ENCODE assay signal across 1 cellular context in the genomic region with DNA sequence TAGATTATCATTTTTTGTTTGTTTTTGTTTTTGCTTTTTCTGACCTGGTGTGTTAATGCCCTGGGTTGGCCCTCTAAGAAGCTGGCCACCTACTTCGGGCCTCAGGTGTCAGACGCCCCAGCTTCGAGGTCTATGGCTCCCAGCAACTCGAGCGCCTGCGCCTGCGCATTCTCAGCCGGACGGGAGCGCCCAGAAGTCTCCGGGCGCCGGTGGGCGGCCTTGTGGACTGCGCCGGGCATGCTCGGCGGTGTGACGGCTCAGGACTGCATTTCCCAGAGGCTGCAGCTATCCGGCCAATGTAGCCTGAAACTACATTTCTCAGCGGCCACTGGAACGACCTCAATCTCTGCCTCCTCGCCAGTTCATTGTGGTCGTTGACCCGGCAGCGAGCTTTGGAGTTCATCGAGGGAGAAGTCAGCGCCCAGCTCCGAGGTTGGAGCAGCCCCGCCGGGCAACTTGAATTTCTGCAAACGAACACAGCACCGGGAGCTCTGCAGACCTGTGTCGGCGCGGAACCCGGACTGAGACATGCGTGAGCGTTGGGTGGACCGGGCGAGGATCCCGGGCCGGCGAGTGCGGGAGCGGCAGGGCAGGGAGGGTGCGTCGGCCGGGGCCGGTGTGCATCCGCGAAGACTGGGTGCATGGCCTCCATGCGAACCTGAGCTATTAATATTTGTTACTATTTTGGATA.
A peak's percentile ranks its signal among the peaks of the same experiment; 100 is the strongest.
TF ChIP-seq lines count a peak whose summit lies in the region.

A gene (plus strand): TSS at position 219 of the 691 bp plus-strand sequence. CDS start 3,045 bp downstream, outside the sequence.

TF ChIP-seq in HepG2, 621 proteins besides CTCF, POLR2A, EP300 and RAD21 (continued from another document and continues in another):
- TF ChIP-seq, protein P1, sequence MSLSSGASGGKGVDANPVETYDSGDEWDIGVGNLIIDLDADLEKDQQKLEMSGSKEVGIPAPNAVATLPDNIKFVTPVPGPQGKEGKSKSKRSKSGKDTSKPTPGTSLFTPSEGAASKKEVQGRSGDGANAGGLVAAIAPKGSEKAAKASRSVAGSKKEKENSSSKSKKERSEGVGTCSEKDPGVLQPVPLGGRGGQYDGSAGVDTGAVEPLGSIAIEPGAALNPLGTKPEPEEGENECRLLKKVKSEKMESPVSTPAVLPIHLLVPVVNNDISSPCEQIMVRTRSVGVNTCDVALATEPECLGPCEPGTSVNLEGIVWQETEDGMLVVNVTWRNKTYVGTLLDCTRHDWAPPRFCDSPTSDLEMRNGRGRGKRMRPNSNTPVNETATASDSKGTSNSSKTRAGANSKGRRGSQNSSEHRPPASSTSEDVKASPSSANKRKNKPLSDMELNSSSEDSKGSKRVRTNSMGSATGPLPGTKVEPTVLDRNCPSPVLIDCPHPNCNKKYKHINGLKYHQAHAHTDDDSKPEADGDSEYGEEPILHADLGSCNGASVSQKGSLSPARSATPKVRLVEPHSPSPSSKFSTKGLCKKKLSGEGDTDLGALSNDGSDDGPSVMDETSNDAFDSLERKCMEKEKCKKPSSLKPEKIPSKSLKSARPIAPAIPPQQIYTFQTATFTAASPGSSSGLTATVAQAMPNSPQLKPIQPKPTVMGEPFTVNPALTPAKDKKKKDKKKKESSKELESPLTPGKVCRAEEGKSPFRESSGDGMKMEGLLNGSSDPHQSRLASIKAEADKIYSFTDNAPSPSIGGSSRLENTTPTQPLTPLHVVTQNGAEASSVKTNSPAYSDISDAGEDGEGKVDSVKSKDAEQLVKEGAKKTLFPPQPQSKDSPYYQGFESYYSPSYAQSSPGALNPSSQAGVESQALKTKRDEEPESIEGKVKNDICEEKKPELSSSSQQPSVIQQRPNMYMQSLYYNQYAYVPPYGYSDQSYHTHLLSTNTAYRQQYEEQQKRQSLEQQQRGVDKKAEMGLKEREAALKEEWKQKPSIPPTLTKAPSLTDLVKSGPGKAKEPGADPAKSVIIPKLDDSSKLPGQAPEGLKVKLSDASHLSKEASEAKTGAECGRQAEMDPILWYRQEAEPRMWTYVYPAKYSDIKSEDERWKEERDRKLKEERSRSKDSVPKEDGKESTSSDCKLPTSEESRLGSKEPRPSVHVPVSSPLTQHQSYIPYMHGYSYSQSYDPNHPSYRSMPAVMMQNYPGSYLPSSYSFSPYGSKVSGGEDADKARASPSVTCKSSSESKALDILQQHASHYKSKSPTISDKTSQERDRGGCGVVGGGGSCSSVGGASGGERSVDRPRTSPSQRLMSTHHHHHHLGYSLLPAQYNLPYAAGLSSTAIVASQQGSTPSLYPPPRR (CRISPR knock-in tag; IDR thresholded peaks at IDR 0.05; ENCODE audit: borderline replicate concordance) = peak; percentile 31; the same call in 1 of the 2 replicates
- TF ChIP-seq, protein P2, sequence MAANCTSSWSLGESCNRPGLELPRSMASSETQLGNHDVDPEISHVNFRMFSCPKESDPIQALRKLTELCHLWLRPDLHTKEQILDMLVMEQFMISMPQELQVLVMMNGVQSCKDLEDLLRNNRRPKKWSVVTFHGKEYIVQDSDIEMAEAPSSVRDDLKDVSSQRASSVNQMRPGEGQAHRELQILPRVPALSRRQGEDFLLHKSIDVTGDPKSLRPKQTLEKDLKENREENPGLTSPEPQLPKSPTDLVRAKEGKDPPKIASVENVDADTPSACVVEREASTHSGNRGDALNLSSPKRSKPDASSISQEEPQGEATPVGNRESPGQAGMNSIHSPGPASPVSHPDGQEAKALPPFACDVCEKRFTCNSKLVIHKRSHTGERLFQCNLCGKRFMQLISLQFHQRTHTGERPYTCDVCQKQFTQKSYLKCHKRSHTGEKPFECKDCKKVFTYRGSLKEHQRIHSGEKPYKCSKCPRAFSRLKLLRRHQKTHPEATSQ (CRISPR knock-in tag; IDR thresholded peaks at IDR 0.05; ENCODE audit: borderline replicate concordance) = no peak
- TF ChIP-seq, protein P3, sequence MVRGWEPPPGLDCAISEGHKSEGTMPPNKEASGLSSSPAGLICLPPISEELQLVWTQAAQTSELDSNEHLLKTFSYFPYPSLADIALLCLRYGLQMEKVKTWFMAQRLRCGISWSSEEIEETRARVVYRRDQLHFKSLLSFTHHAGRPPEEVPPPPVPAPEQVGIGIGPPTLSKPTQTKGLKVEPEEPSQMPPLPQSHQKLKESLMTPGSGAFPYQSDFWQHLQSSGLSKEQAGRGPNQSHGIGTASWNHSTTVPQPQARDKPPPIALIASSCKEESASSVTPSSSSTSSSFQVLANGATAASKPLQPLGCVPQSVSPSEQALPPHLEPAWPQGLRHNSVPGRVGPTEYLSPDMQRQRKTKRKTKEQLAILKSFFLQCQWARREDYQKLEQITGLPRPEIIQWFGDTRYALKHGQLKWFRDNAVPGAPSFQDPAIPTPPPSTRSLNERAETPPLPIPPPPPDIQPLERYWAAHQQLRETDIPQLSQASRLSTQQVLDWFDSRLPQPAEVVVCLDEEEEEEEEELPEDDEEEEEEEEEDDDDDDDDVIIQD (CRISPR knock-in tag; IDR thresholded peaks at IDR 0.05; ENCODE audit: low read depth) = peak; percentile 43; the same call in 1 of the 2 replicates
- TF ChIP-seq, protein P4, sequence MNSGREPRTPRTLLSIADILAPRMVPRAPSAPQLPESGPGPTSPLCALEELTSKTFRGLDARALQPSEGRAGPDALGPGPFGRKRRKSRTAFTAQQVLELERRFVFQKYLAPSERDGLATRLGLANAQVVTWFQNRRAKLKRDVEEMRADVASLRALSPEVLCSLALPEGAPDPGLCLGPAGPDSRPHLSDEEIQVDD (CRISPR knock-in tag; IDR thresholded peaks at IDR 0.05; ENCODE audit: borderline replicate concordance) = no peak
- TF ChIP-seq ZNF788 (CRISPR knock-in tag; IDR thresholded peaks at IDR 0.05; ENCODE audit: borderline replicate concordance) (peak; percentile 60; the same call in 1 of the 2 replicates), ZSCAN31 (CRISPR knock-in tag; IDR thresholded peaks at IDR 0.05; ENCODE audit: low read depth) (peak; percentile 68; the same call in 1 of the 2 replicates), GATAD1 (CRISPR knock-in tag; IDR thresholded peaks at IDR 0.05) (peak; percentile 71), HIVEP1 (CRISPR knock-in tag; IDR thresholded peaks at IDR 0.05) (peak; percentile 69; the same call in 1 of the 2 replicates), CEBPB (IDR thresholded peaks at IDR 0.05; ENCODE audit: borderline replicate concordance, low read depth, low read length) (no peak), MYNN (CRISPR knock-in tag; IDR thresholded peaks at IDR 0.05; ENCODE audit: low read depth) (peak; percentile 38; the same call in 1 of the 2 replicates), ZFP36L2 (CRISPR knock-in tag; IDR thresholded peaks at IDR 0.05) (no peak), KDM5A (IDR thresholded peaks at IDR 0.05; ENCODE audit: borderline replicate concordance, low read length) (no peak), MAFF (IDR thresholded peaks at IDR 0.05; ENCODE audit: low read depth, low read length) (no peak), KAT2B (IDR thresholded peaks at IDR 0.05; ENCODE audit: borderline replicate concordance, low read depth, low read length) (no peak), TGIF2 (CRISPR knock-in tag; IDR thresholded peaks at IDR 0.05) (0 out of 2 replicates have a peak, but pooled peaks have one; percentile 31), ZNF83 (CRISPR knock-in tag; IDR thresholded peaks at IDR 0.05; ENCODE audit: borderline replicate concordance) (no peak), ZNF20 (CRISPR knock-in tag; IDR thresholded peaks at IDR 0.05) (no peak), CEBPG (CRISPR knock-in tag; IDR thresholded peaks at IDR 0.05) (peak; percentile 2; the same call in 1 of the 2 replicates), ZNF138 (CRISPR knock-in tag; IDR thresholded peaks at IDR 0.05; ENCODE audit: low read depth) (no peak)
- TF ChIP-seq, protein P5, sequence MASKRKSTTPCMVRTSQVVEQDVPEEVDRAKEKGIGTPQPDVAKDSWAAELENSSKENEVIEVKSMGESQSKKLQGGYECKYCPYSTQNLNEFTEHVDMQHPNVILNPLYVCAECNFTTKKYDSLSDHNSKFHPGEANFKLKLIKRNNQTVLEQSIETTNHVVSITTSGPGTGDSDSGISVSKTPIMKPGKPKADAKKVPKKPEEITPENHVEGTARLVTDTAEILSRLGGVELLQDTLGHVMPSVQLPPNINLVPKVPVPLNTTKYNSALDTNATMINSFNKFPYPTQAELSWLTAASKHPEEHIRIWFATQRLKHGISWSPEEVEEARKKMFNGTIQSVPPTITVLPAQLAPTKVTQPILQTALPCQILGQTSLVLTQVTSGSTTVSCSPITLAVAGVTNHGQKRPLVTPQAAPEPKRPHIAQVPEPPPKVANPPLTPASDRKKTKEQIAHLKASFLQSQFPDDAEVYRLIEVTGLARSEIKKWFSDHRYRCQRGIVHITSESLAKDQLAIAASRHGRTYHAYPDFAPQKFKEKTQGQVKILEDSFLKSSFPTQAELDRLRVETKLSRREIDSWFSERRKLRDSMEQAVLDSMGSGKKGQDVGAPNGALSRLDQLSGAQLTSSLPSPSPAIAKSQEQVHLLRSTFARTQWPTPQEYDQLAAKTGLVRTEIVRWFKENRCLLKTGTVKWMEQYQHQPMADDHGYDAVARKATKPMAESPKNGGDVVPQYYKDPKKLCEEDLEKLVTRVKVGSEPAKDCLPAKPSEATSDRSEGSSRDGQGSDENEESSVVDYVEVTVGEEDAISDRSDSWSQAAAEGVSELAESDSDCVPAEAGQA (IDR thresholded peaks at IDR 0.05; ENCODE audit: low read depth) = no peak
- TF ChIP-seq, protein P5 (CRISPR knock-in tag; IDR thresholded peaks at IDR 0.05; ENCODE audit: borderline replicate concordance) = peak; percentile 61; the same call in 1 of the 2 replicates
- TF ChIP-seq, protein P6, sequence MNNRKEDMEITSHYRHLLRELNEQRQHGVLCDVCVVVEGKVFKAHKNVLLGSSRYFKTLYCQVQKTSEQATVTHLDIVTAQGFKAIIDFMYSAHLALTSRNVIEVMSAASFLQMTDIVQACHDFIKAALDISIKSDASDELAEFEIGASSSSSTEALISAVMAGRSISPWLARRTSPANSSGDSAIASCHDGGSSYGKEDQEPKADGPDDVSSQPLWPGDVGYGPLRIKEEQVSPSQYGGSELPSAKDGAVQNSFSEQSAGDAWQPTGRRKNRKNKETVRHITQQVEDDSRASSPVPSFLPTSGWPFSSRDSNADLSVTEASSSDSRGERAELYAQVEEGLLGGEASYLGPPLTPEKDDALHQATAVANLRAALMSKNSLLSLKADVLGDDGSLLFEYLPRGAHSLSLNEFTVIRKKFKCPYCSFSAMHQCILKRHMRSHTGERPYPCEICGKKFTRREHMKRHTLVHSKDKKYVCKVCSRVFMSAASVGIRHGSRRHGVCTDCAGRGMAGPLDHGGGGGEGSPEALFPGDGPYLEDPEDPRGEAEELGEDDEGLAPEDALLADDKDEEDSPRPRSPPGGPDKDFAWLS (CRISPR knock-in tag; IDR thresholded peaks at IDR 0.05; ENCODE audit: borderline replicate concordance) = no peak
- TF ChIP-seq, protein P7, sequence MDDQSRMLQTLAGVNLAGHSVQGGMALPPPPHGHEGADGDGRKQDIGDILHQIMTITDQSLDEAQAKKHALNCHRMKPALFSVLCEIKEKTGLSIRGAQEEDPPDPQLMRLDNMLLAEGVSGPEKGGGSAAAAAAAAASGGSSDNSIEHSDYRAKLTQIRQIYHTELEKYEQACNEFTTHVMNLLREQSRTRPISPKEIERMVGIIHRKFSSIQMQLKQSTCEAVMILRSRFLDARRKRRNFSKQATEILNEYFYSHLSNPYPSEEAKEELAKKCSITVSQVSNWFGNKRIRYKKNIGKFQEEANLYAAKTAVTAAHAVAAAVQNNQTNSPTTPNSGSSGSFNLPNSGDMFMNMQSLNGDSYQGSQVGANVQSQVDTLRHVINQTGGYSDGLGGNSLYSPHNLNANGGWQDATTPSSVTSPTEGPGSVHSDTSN (CRISPR knock-in tag; IDR thresholded peaks at IDR 0.05; ENCODE audit: borderline replicate concordance) = no peak
- TF ChIP-seq, protein P8, sequence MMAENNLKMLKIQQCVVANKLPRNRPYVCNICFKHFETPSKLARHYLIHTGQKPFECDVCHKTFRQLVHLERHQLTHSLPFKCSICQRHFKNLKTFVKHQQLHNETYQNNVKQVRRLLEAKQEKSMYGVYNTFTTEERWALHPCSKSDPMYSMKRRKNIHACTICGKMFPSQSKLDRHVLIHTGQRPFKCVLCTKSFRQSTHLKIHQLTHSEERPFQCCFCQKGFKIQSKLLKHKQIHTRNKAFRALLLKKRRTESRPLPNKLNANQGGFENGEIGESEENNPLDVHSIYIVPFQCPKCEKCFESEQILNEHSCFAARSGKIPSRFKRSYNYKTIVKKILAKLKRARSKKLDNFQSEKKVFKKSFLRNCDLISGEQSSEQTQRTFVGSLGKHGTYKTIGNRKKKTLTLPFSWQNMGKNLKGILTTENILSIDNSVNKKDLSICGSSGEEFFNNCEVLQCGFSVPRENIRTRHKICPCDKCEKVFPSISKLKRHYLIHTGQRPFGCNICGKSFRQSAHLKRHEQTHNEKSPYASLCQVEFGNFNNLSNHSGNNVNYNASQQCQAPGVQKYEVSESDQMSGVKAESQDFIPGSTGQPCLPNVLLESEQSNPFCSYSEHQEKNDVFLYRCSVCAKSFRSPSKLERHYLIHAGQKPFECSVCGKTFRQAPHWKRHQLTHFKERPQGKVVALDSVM (CRISPR knock-in tag; IDR thresholded peaks at IDR 0.05) = peak; percentile 58; the same call in 1 of the 2 replicates
- TF ChIP-seq, protein P9, sequence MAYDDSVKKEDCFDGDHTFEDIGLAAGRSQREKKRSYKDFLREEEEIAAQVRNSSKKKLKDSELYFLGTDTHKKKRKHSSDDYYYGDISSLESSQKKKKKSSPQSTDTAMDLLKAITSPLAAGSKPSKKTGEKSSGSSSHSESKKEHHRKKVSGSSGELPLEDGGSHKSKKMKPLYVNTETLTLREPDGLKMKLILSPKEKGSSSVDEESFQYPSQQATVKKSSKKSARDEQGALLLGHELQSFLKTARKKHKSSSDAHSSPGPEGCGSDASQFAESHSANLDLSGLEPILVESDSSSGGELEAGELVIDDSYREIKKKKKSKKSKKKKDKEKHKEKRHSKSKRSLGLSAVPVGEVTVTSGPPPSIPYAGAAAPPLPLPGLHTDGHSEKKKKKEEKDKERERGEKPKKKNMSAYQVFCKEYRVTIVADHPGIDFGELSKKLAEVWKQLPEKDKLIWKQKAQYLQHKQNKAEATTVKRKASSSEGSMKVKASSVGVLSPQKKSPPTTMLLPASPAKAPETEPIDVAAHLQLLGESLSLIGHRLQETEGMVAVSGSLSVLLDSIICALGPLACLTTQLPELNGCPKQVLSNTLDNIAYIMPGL (CRISPR knock-in tag; IDR thresholded peaks at IDR 0.05; ENCODE audit: borderline replicate concordance in 1 of 2, low read depth in 1 of 2) = peak; percentile 31 to 32; a peak in 2 of 4 replicates
